ENCODE assay signal across 9 cellular contexts in genomic region chr9:35517136-35517535, GRCh38. TPM values are rescaled to one million over a fixed set of nuclear protein-coding genes. Genes with fewer than 3 reads are reported as not detected.
DNase-seq lines count a peak whose midpoint lies in the region; ATAC-seq and TF ChIP-seq lines count a peak whose summit lies in the region.
"Had no signal": no experiment of that assay in that cellular context is flagged by ENCODE, and none has a peak within 500 bp of the region (broad histone marks: within the 10 kb centered on the region; RNA-seq: fewer than 3 reads in every experiment).

No MANE protein-coding gene starts in this region.

- POLR2A ChIA-PET in AG04450 (lab: Yijun Ruan, JAX) = interaction anchor here (0.7 to 4.1 kb wide), 5 partner anchors 13 to 211 kb away, joined by 3 to 24 read pairs (median 4); partner anchors contain the start of gene RUSC2

- H3K4me3 Mint-ChIP-seq in osteocyte (ENCODE audit: unreplicated experiment) = no peak overlapping the region
- no peak overlapping the region for H3K4me3 Mint-ChIP-seq in activated CD4-positive, alpha-beta T cell treated with anti-CD3 and anti-CD28 coated beads, Interleukin-2, amount 10 ng/mL, durations not matched to agents 24 days and 14 days
- H3K4me3 Mint-ChIP-seq in activated CD8-positive, alpha-beta memory T cell treated with anti-CD3 and anti-CD28 coated beads, Interleukin-2, amount 10 ng/mL, durations not matched to agents 7 days and 5 days = no peak overlapping the region

- ATAC-seq in activated CD8-positive, alpha-beta memory T cell treated with anti-CD3 and anti-CD28 coated beads, Interleukin-2, amount 10 ng/mL, durations not matched to agents 7 days and 5 days = no peak

- peaks cover 94% of the 10 kb centered on the region for H3K4me1 Mint-ChIP-seq in osteocyte (ENCODE audit: unreplicated experiment)
- no peaks in the 10 kb centered on the region for H3K4me1 Mint-ChIP-seq in activated CD4-positive, alpha-beta T cell treated with anti-CD3 and anti-CD28 coated beads, Interleukin-2, amount 10 ng/mL, durations not matched to agents 24 days and 14 days
- no peaks in the 10 kb centered on the region for H3K4me1 Mint-ChIP-seq in activated CD8-positive, alpha-beta memory T cell treated with anti-CD3 and anti-CD28 coated beads, Interleukin-2, amount 10 ng/mL, durations not matched to agents 7 days and 5 days

- intact Hi-C loops in activated CD4-positive, alpha-beta T cell treated with anti-CD3 and anti-CD28 coated beads, Interleukin-2, amount 10 ng/mL, durations not matched to agents 24 days and 14 days (cut with micrococcal nuclease) = no loop called here

- H3K36me3 Mint-ChIP-seq in osteocyte (ENCODE audit: unreplicated experiment) = peaks cover 9% of the 10 kb centered on the region
- no peaks in the 10 kb centered on the region for H3K36me3 Mint-ChIP-seq in activated CD4-positive, alpha-beta T cell treated with anti-CD3 and anti-CD28 coated beads, Interleukin-2, amount 10 ng/mL, durations not matched to agents 24 days and 14 days (ENCODE audit: low read depth)
- H3K36me3 Mint-ChIP-seq in activated CD8-positive, alpha-beta memory T cell treated with anti-CD3 and anti-CD28 coated beads, Interleukin-2, amount 10 ng/mL, durations not matched to agents 7 days and 5 days = no peaks in the 10 kb centered on the region

- H3K9me3 Mint-ChIP-seq in osteocyte (ENCODE audit: unreplicated experiment) = peaks cover 4% of the 10 kb centered on the region
- H3K9me3 Mint-ChIP-seq in activated CD4-positive, alpha-beta T cell treated with anti-CD3 and anti-CD28 coated beads, Interleukin-2, amount 10 ng/mL, durations not matched to agents 24 days and 14 days = no peaks in the 10 kb centered on the region
- no peaks in the 10 kb centered on the region for H3K9me3 Mint-ChIP-seq in activated CD8-positive, alpha-beta memory T cell treated with anti-CD3 and anti-CD28 coated beads, Interleukin-2, amount 10 ng/mL, durations not matched to agents 7 days and 5 days (ENCODE audit: low read depth)

- H3K27me3 Mint-ChIP-seq in osteocyte (ENCODE audit: unreplicated experiment) = no peaks in the 10 kb centered on the region
- no peaks in the 10 kb centered on the region for H3K27me3 Mint-ChIP-seq in activated CD4-positive, alpha-beta T cell treated with anti-CD3 and anti-CD28 coated beads, Interleukin-2, amount 10 ng/mL, durations not matched to agents 24 days and 14 days
- peaks cover 9% of the 10 kb centered on the region for H3K27me3 Mint-ChIP-seq in activated CD8-positive, alpha-beta memory T cell treated with anti-CD3 and anti-CD28 coated beads, Interleukin-2, amount 10 ng/mL, durations not matched to agents 7 days and 5 days

- DNase-seq in AG04450 (ENCODE audit: low read depth, low spot score) (no peak), SK-MEL-5 (ENCODE audit: low read depth, low spot score) (peak; percentile 91), fibroblast of peridontal ligament (ENCODE audit: extremely low read depth) (peak; percentile 49), osteocyte (ENCODE audit: extremely low spot score, unreplicated experiment) (no peak), cerebellar nuclear complex (lab: John Stamatoyannopoulos, UW) (no peak), 8988T (no peak)
- DNase-seq in activated CD4-positive, alpha-beta T cell treated with anti-CD3 and anti-CD28 coated beads, Interleukin-2, amount 10 ng/mL, durations not matched to agents 24 days and 14 days = no peak
- no peak for DNase-seq in activated CD8-positive, alpha-beta memory T cell treated with anti-CD3 and anti-CD28 coated beads, Interleukin-2, amount 10 ng/mL, durations not matched to agents 7 days and 5 days

- CTCF ChIA-PET in AG04450 (lab: Charles Lee) = interaction anchor here (3.2 kb wide), 1 partner anchor 37 kb away, joined by 21 read pairs; no protein-coding TSS in a partner anchor
- CTCF ChIA-PET in activated CD8-positive, alpha-beta memory T cell treated with anti-CD3 and anti-CD28 coated beads, Interleukin-2, amount 10 ng/mL, durations not matched to agents 7 days and 5 days (lab: Charles Lee) = no interaction called here

- peak overlapping the region; percentile 92 for H3K27ac ChIP-seq in AG04450 (ENCODE audit: low read depth, low read length)
- H3K27ac ChIP-seq: BLaER1 had no signal

- no peak overlapping the region for H3K4me3 ChIP-seq in AG04450 (ENCODE audit: low read depth, low read length)
- H3K4me3 ChIP-seq: BLaER1 had no signal

- in situ Hi-C loops in SK-MEL-5 (cut with HindIII; ENCODE audit: low pct_unique_long_range_greater_than_20kb, low sequenced_read_pairs) = no loop called here

- TF ChIP-seq CTCF in AG04450 (IDR thresholded peaks at IDR 0.05; ENCODE audit: low read depth, low read length) = no peak
- TF ChIP-seq CTCF in osteocyte (IDR thresholded peaks at IDR 0.05) = no peak

- no peaks in the 10 kb centered on the region for H3K27me3 ChIP-seq in AG04450 (ENCODE audit: control insufficient read depth, insufficient read depth, low read length)
- H3K27me3 ChIP-seq: BLaER1 had no signal

- no peaks in the 10 kb centered on the region for H3K9me3 ChIP-seq in AG04450 (ENCODE audit: control insufficient read depth, insufficient read depth, low read length)
- H3K9me3 ChIP-seq: BLaER1 had no signal

- peak overlapping the region; percentile 98 for H3K27ac Mint-ChIP-seq in osteocyte (ENCODE audit: unreplicated experiment)
- H3K27ac Mint-ChIP-seq in activated CD4-positive, alpha-beta T cell treated with anti-CD3 and anti-CD28 coated beads, Interleukin-2, amount 10 ng/mL, durations not matched to agents 24 days and 14 days = no peak overlapping the region
- H3K27ac Mint-ChIP-seq in activated CD8-positive, alpha-beta memory T cell treated with anti-CD3 and anti-CD28 coated beads, Interleukin-2, amount 10 ng/mL, durations not matched to agents 7 days and 5 days = no peak overlapping the region

RNA-seq across cellular contexts. Expression of gene RUSC2, which starts 27.2 kb away (rescaled TPM):
- 17.4 and 19.3 TPM in 2 replicates for polyA plus RNA-seq in AG04450 (2011; rRNA removed)
- polyA minus RNA-seq in AG04450 (2011; rRNA and poly(A)+ RNA removed) = 81.7 and 106 TPM in 2 replicates
- 4.4 and 5.4 TPM in 2 replicates for total RNA-seq in SK-MEL-5 (2014; rRNA removed; shearing (Covaris generic))
- 8.5 and 10.1 TPM in 2 replicates for polyA plus RNA-seq in SK-MEL-5 (2015; cell fraction: cytosol; rRNA removed)
- 11.7 and 12.6 TPM in 2 replicates for polyA plus RNA-seq in SK-MEL-5 (2015; cell fraction: nucleus; rRNA removed)
- total RNA-seq in osteocyte = 59.4 and 67.1 TPM in 2 replicates
- total RNA-seq in activated CD4-positive, alpha-beta T cell treated with anti-CD3 and anti-CD28 coated beads, Interleukin-2, amount 10 ng/mL, durations not matched to agents 24 days and 14 days = 6.9 and 7.9 TPM in 2 replicates
- total RNA-seq in activated CD8-positive, alpha-beta memory T cell treated with anti-CD3 and anti-CD28 coated beads, Interleukin-2, amount 10 ng/mL, durations not matched to agents 7 days and 5 days = 1 to 10 TPM in 1 of 2 experiments, under 1 TPM in 1; 0.99 to 2.8 TPM

Comparison
In these comparisons a context has a peak if more than half of its experiments do, and no peak if none do; other contexts are left out.
1. DNase-seq: peak in SK-MEL-5 (single experiment) and fibroblast of peridontal ligament (single experiment); none in AG04450 (single experiment), osteocyte (single experiment), activated CD4-positive, alpha-beta T cell treated with anti-CD3 and anti-CD28 coated beads, Interleukin-2, amount 10 ng/mL, durations not matched to agents 24 days and 14 days (single experiment), cerebellar nuclear complex (0 of 2), 8988T (single experiment) and activated CD8-positive, alpha-beta memory T cell treated with anti-CD3 and anti-CD28 coated beads, Interleukin-2, amount 10 ng/mL, durations not matched to agents 7 days and 5 days (single experiment).